In the genomic region with DNA sequence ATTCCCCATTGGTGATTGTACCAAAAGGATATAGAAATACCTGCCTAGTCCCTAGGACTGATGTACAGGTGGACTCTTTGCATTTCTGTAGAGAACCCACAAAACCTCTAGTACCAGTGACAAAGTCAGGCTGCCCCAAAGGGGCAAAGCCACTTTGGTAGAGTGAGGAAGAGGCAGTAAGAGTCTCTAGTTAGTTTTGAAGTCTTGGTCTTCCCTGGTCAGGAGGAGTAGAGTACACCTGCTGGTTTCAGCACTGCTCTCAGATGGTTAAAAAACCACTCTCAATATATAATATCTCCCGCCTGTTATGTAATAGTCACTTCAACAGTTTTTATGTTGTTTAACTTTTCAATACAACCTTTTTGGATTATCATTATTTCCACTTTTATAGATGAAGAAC, we compare ENCODE assay signal across 2 cellular contexts.
TF ChIP-seq lines count a peak whose summit lies in the region.

No MANE protein-coding gene starts in this region.

TF ChIP-seq in H1, 55 proteins besides CTCF, POLR2A, EP300 and RAD21:
- TF ChIP-seq CHD2 (IDR thresholded peaks at IDR 0.05; ENCODE audit: low read length) (no peak), ASH2L (IDR thresholded peaks at IDR 0.05; ENCODE audit: low read length) (no peak), CBX5 (IDR thresholded peaks at IDR 0.05; ENCODE audit: low read depth, low read length) (no peak), CEBPB (IDR thresholded peaks at IDR 0.05; ENCODE audit: low read depth, low read length) (no peak), USF2 (IDR thresholded peaks at IDR 0.05; ENCODE audit: low read length) (no peak), KDM4A (IDR thresholded peaks at IDR 0.05; ENCODE audit: low read depth, low read length, severe bottlenecking) (no peak), SP2 (IDR thresholded peaks at IDR 0.05; ENCODE audit: low read length) (no peak), YY1 (IDR thresholded peaks at IDR 0.05; ENCODE audit: low read depth, low read length) (no peak), POLR2AphosphoS5 (IDR thresholded peaks at IDR 0.05; ENCODE audit: low read depth, low read length) (no peak), HDAC2 (IDR thresholded peaks at IDR 0.05; ENCODE audit: borderline replicate concordance in 1 of 2, low read depth in 2 of 2, low read length in 2 of 2) (no peak), NANOG (IDR thresholded peaks at IDR 0.05; ENCODE audit: insufficient read depth, low read depth, low read length, poor library complexity, severe bottlenecking) (no peak), RFX5 (IDR thresholded peaks at IDR 0.05; ENCODE audit: borderline replicate concordance, low read depth, low read length) (no peak), BCL11A (IDR thresholded peaks at IDR 0.05; ENCODE audit: low read depth in 2 of 2, low read length in 2 of 2) (no peak), TAF1 (IDR thresholded peaks at IDR 0.05; ENCODE audit: low read depth, low read length) (no peak), PHF8 (conservative IDR thresholded peaks at IDR 0.05; ENCODE audit: low read depth, low read length) (no peak), KDM1A (IDR thresholded peaks at IDR 0.05; ENCODE audit: borderline replicate concordance, low read length) (no peak)
- TF ChIP-seq, protein P1, sequence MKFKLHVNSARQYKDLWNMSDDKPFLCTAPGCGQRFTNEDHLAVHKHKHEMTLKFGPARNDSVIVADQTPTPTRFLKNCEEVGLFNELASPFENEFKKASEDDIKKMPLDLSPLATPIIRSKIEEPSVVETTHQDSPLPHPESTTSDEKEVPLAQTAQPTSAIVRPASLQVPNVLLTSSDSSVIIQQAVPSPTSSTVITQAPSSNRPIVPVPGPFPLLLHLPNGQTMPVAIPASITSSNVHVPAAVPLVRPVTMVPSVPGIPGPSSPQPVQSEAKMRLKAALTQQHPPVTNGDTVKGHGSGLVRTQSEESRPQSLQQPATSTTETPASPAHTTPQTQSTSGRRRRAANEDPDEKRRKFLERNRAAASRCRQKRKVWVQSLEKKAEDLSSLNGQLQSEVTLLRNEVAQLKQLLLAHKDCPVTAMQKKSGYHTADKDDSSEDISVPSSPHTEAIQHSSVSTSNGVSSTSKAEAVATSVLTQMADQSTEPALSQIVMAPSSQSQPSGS (IDR thresholded peaks at IDR 0.05; ENCODE audit: low read length): no peak

TF ChIP-seq in HEK293T, 16 proteins besides CTCF, POLR2A, EP300 and RAD21:
- TF ChIP-seq ZNF384 (IDR thresholded peaks at IDR 0.05) (no peak), FOXK2 (IDR thresholded peaks at IDR 0.05) (no peak), FOXM1 (IDR thresholded peaks at IDR 0.05; ENCODE audit: borderline replicate concordance) (no peak), SP1 (IDR thresholded peaks at IDR 0.05) (no peak), TARDBP (IDR thresholded peaks at IDR 0.05) (no peak), LEF1 (IDR thresholded peaks at IDR 0.05; ENCODE audit: borderline replicate concordance) (no peak)
